In genomic region chr13:76527041-76527440, GRCh38 we compare ENCODE assay signal across 24 cellular contexts.
DNase-seq lines count a peak whose midpoint lies in the region; ATAC-seq, FAIRE-seq and TF ChIP-seq lines count a peak whose summit lies in the region.
"Had no signal": no experiment of that assay in that cellular context is flagged by ENCODE, and none has a peak within 500 bp of the region (broad histone marks: within the 10 kb centered on the region; RNA-seq: fewer than 3 reads in every experiment).

No MANE protein-coding gene starts in this region.

- H3K9ac ChIP-seq in IMR-90 (ENCODE audit: low read depth, low read length): no peak overlapping the region
- H3K9ac ChIP-seq: GM23248 had no signal

- no peak overlapping the region for H4K5ac ChIP-seq in IMR-90 (ENCODE audit: low read depth, low read length)

- no peak overlapping the region for H2AK5ac ChIP-seq in IMR-90 (ENCODE audit: low read depth, low read length)

- H3K27me3 ChIP-seq in IMR-90 (ENCODE audit: control insufficient read depth, insufficient read depth, low read length): no peaks in the 10 kb centered on the region
- H3K27me3 ChIP-seq in bronchial epithelial cell (ENCODE audit: control insufficient read depth, insufficient read depth, low read length): no peaks in the 10 kb centered on the region

- no peak for ATAC-seq in IMR-90 (ENCODE audit: low read depth)
- ATAC-seq: A549, HCT116 had no signal

- H3K23ac ChIP-seq in IMR-90 (ENCODE audit: low read depth, low read length): no peak overlapping the region

- H3K36me3 ChIP-seq in IMR-90 (ENCODE audit: control insufficient read depth, insufficient read depth, low read length) (no peaks in the 10 kb centered on the region), bronchial epithelial cell (ENCODE audit: control insufficient read depth, insufficient read depth, low read length) (no peaks in the 10 kb centered on the region)

- no peak overlapping the region for H3K27ac ChIP-seq in IMR-90 (ENCODE audit: insufficient read depth, low read length)
- H3K27ac ChIP-seq: A549, GM23248 had no signal

- H3K14ac ChIP-seq in IMR-90 (replicated peaks; ENCODE audit: low read depth, low read length): no peak overlapping the region

- no peak overlapping the region for H3K56ac ChIP-seq in IMR-90 (ENCODE audit: extremely low read depth, insufficient read depth, low read length)

- H3K18ac ChIP-seq in IMR-90 (ENCODE audit: low read depth, low read length): no peak overlapping the region

- H3K4me3 ChIP-seq in IMR-90 (ENCODE audit: insufficient read depth, low read depth, low read length) (no peak overlapping the region), bronchial epithelial cell (ENCODE audit: low read depth, low read length) (no peak overlapping the region)
- H3K4me3 ChIP-seq: A549, GM23248 had no signal

- TF ChIP-seq POLR2A in IMR-90 (IDR thresholded peaks at IDR 0.05; ENCODE audit: low read depth, low read length): no peak

- no peaks in the 10 kb centered on the region for H3K79me1 ChIP-seq in IMR-90 (ENCODE audit: low read depth in 1 of 2, low read length in 2 of 2)

- dilution Hi-C loops in IMR-90 (cut with HindIII; ENCODE audit: low sequenced_read_pairs, unreplicated experiment): no loop called here

- H2BK20ac ChIP-seq in IMR-90 (ENCODE audit: low read depth, low read length): no peak overlapping the region

- H3K9me3 ChIP-seq in IMR-90 (ENCODE audit: control insufficient read depth, insufficient read depth, low read length): no peaks in the 10 kb centered on the region
- H3K9me3 ChIP-seq: A549 had no signal

- H2BK120ac ChIP-seq in IMR-90 (ENCODE audit: low read depth, low read length): no peak overlapping the region

- in situ Hi-C loops in IMR-90 (cut with MboI; ENCODE audit: low sequenced_read_pairs): no loop called here

- TF ChIP-seq CTCF in IMR-90 (conservative IDR thresholded peaks at IDR 0.05; ENCODE audit: low read depth, low read length) (no peak), bronchial epithelial cell (IDR thresholded peaks at IDR 0.05; ENCODE audit: insufficient read depth, low read length, severe bottlenecking) (no peak), GM20000 (IDR thresholded peaks at IDR 0.05; ENCODE audit: extremely low read depth, missing control alignments) (no peak)

- peak; percentile 41 for DNase-seq in Ammon's horn (ENCODE audit: low spot score)
- DNase-seq in IMR-90: peak; percentile 0
- peak; percentile 11 for DNase-seq in bronchial epithelial cell (ENCODE audit: low read depth)
- peak; percentile 55 for DNase-seq in inferior parietal cortex (ENCODE audit: extremely low spot score)
- no peak for DNase-seq in glomerular visceral epithelial cell (ENCODE audit: extremely low spot score)
- DNase-seq in NCI-H187 (lab: John Stamatoyannopoulos, UW): no peak
- DNase-seq in GM20000 (ENCODE audit: low spot score): no peak
- DNase-seq in HTR-8/SVneo (ENCODE audit: insufficient read length, low spot score): no peak
- DNase-seq: 8988T; ACHN; AML-193; C1 segment of cervical spinal cord; Calu3; CD4-positive, alpha-beta memory T cell; COR-L47; DMS79; GF-D8; GM23248; H7 had no signal

- H4K8ac ChIP-seq in IMR-90 (ENCODE audit: low read depth in 2 of 2, low read length in 2 of 2): no peak overlapping the region

- POLR2A ChIA-PET in IMR-90 (lab: Charles Lee; ENCODE audit: unreplicated experiment): no interaction called here

- H2AK9ac ChIP-seq in IMR-90 (replicated peaks; ENCODE audit: low read depth, low read length, poor library complexity): no peak overlapping the region

- CTCF ChIA-PET in IMR-90 (lab: Yijun Ruan, JAX): no interaction called here

- no peaks in the 10 kb centered on the region for H3K9me1 ChIP-seq in IMR-90 (ENCODE audit: insufficient read depth, low read length)

- H3K4me2 ChIP-seq in IMR-90 (ENCODE audit: low read depth, low read length): no peak overlapping the region
- H3K4me2 ChIP-seq: A549 had no signal

- no peak overlapping the region for H2BK5ac ChIP-seq in IMR-90 (ENCODE audit: low read depth, low read length, poor library complexity, severe bottlenecking)

- TF ChIP-seq RAD21 in IMR-90 (IDR thresholded peaks at IDR 0.05; ENCODE audit: low read length): no peak

- no TSS peak for BruUV-seq in IMR-90 (replicated peaks; lab: Mats Ljungman, UMichigan)

- H4K20me1 ChIP-seq in IMR-90 (ENCODE audit: insufficient read depth, low read length): no peaks in the 10 kb centered on the region

- no peak for FAIRE-seq in bronchial epithelial cell (lab: Jason Lieb, UNC)
- FAIRE-seq in HTR-8/SVneo (lab: Jason Lieb, UNC): no peak
- FAIRE-seq: A549, GM12891, GM18507, H1 had no signal

- H2AFZ ChIP-seq in IMR-90 (replicated peaks; ENCODE audit: low read length, poor library complexity): no peak overlapping the region
- H2AFZ ChIP-seq: GM23248 had no signal

- intact Hi-C loops in IMR-90 (cut with micrococcal nuclease): no loop called here

- no peak overlapping the region for H4K91ac ChIP-seq in IMR-90 (ENCODE audit: insufficient read depth, low read depth, low read length)

- H2BK15ac ChIP-seq in IMR-90 (ENCODE audit: low read depth, low read length): no peak overlapping the region

- H3K4ac ChIP-seq in IMR-90 (ENCODE audit: low read depth, low read length): no peak overlapping the region

- peaks cover 2% of the 10 kb centered on the region; the same call in 1 of the 2 replicates for H3K4me1 ChIP-seq in IMR-90 (ENCODE audit: control insufficient read depth, insufficient read depth, low read length)
- H3K4me1 ChIP-seq: A549 had no signal

TF ChIP-seq in IMR-90, 13 proteins besides CTCF, POLR2A, EP300 and RAD21:
- no peak for TF ChIP-seq MXI1 (IDR thresholded peaks at IDR 0.05; ENCODE audit: borderline replicate concordance, low read depth, low read length)
- TF ChIP-seq FOS (IDR thresholded peaks at IDR 0.05; ENCODE audit: low read depth, low read length): no peak
- no peak for TF ChIP-seq MAFK (IDR thresholded peaks at IDR 0.05; ENCODE audit: low read depth, low read length)
- TF ChIP-seq USF2 (IDR thresholded peaks at IDR 0.05; ENCODE audit: low read depth, low read length): no peak
- TF ChIP-seq SMC3 (IDR thresholded peaks at IDR 0.05; ENCODE audit: low read depth, low read length): no peak
- TF ChIP-seq RFX5 (IDR thresholded peaks at IDR 0.05; ENCODE audit: low read depth, low read length): no peak
- no peak for TF ChIP-seq ELK1 (IDR thresholded peaks at IDR 0.05; ENCODE audit: borderline replicate concordance, low read depth, low read length)
- no peak for TF ChIP-seq CEBPB (IDR thresholded peaks at IDR 0.05; ENCODE audit: low read depth, low read length)
- TF ChIP-seq RCOR1 (IDR thresholded peaks at IDR 0.05; ENCODE audit: insufficient replicate concordance, low read length): no peak
- no peak for TF ChIP-seq MAZ (IDR thresholded peaks at IDR 0.05; ENCODE audit: borderline replicate concordance, low read depth, low read length)
- no peak for TF ChIP-seq NFE2L2 (IDR thresholded peaks at IDR 0.05; ENCODE audit: low read depth, low read length)
- TF ChIP-seq CHD1 (IDR thresholded peaks at IDR 0.05; ENCODE audit: low read depth, low read length): no peak
- no peak for TF ChIP-seq BHLHE40 (IDR thresholded peaks at IDR 0.05; ENCODE audit: low read depth, low read length)

Comparison
In these comparisons a context has a peak if more than half of its experiments do, and no peak if none do; other contexts are left out.
1. DNase-seq: peak in Ammon's horn (single experiment), IMR-90 (single experiment), bronchial epithelial cell (single experiment) and inferior parietal cortex (single experiment); none in glomerular visceral epithelial cell (single experiment), NCI-H187 (0 of 2), GM20000 (single experiment) and HTR-8/SVneo (single experiment).